2 cellular contexts compared by ENCODE assay signal in genomic region chr15:65416845-65417416, GRCh38.
TF ChIP-seq lines count a peak whose summit lies in the region.

No MANE protein-coding gene starts in this region.

TF ChIP-seq in GM23338, 12 proteins besides CTCF, POLR2A, EP300 and RAD21:
- TF ChIP-seq EZH2phosphoT487 (IDR thresholded peaks at IDR 0.05; ENCODE audit: unreplicated experiment) (no peak), POLR2AphosphoS5 (IDR thresholded peaks at IDR 0.05; ENCODE audit: low read depth) (peak; percentile 46; the same call in 1 of the 2 replicates), CREB1 (CRISPR knock-in tag; IDR thresholded peaks at IDR 0.05; ENCODE audit: low read depth) (peak; percentile 22; the same call in 1 of the 2 replicates), REST (IDR thresholded peaks at IDR 0.05; ENCODE audit: unreplicated experiment) (peak; percentile 23), ZNF114 (CRISPR knock-in tag; IDR thresholded peaks at IDR 0.05) (no peak), STAT1 (IDR thresholded peaks at IDR 0.05; ENCODE audit: unreplicated experiment) (no peak), EZH2 (IDR thresholded peaks at IDR 0.05; ENCODE audit: low read depth, unreplicated experiment) (no peak), ZNF331 (CRISPR knock-in tag; IDR thresholded peaks at IDR 0.05; ENCODE audit: low read depth) (no peak), ZNF462 (CRISPR knock-in tag; IDR thresholded peaks at IDR 0.05) (peak; percentile 67)
TF ChIP-seq in GM23338: peak in this region for 4.

TF ChIP-seq in SK-N-SH treated with all-trans-retinoic acid at 6 μM for 48 hours, 23 proteins besides CTCF, POLR2A, EP300 and RAD21:
- TF ChIP-seq SNAI2 (CRISPR knock-in tag; IDR thresholded peaks at IDR 0.05) (no peak), ZC3H10 (CRISPR knock-in tag; IDR thresholded peaks at IDR 0.05) (no peak), PATZ1 (CRISPR knock-in tag; IDR thresholded peaks at IDR 0.05; ENCODE audit: borderline replicate concordance) (no peak), CREB5 (CRISPR knock-in tag; IDR thresholded peaks at IDR 0.05; ENCODE audit: low read depth) (no peak), BACH2 (CRISPR knock-in tag; IDR thresholded peaks at IDR 0.05; ENCODE audit: borderline replicate concordance) (no peak), CSDC2 (CRISPR knock-in tag; IDR thresholded peaks at IDR 0.05) (no peak), ESRRG (CRISPR knock-in tag; IDR thresholded peaks at IDR 0.05) (no peak), RARB (CRISPR knock-in tag; IDR thresholded peaks at IDR 0.05) (no peak), OSR1 (CRISPR knock-in tag; IDR thresholded peaks at IDR 0.05) (no peak), GLIS3 (CRISPR knock-in tag; IDR thresholded peaks at IDR 0.05) (no peak), TOX (CRISPR knock-in tag; IDR thresholded peaks at IDR 0.05; ENCODE audit: borderline replicate concordance) (no peak)
